In the genomic region with DNA sequence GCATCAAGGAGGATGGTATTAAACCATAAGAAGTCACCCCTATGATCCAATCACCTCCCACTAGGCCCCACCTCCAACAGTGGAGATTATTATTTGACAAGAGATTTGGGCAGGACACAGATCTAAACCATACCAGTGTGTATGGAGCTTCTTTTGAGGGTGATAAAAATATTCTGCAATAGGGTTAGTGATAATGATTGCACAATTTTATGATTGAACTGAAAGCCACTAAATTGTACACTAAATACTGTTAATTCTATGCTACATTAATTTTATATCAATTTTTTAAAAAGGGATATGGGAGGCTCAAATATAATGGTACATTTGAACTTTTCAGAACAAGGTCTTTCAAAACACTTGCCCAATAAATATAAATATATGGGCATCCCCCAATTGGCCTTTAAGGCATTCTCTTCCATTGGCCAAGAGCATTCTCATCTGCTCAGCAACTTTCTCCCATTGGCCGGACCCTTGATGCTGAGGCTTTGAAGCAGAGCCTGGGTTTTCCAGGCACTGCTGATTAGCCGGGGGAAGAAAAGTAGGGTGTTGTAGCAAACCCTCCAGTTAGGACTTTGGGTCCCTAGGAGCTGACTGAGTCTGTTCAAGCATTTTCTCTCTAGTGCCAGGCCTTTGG, we compare ENCODE assay signal across 16 cellular contexts.
DNase-seq lines count a peak whose midpoint lies in the region; ATAC-seq and TF ChIP-seq lines count a peak whose summit lies in the region.
"Had no signal": no experiment of that assay in that cellular context is flagged by ENCODE, and none has a peak within 500 bp of the region (broad histone marks: within the 10 kb centered on the region; RNA-seq: fewer than 3 reads in every experiment).

No MANE protein-coding gene starts in this region.

- CTCF ChIA-PET in CD8-positive, alpha-beta memory T cell (lab: Charles Lee): no interaction called here

- peaks cover 17% of the 10 kb centered on the region for H3K27me3 ChIP-seq in endodermal cell (ENCODE audit: control insufficient read depth, insufficient read depth, low read length, poor library complexity, severe bottlenecking)
- H3K27me3 ChIP-seq in CD8-positive, alpha-beta memory T cell (ENCODE audit: insufficient read depth, low read length, poor library complexity, severe bottlenecking): no peaks in the 10 kb centered on the region
- H3K27me3 ChIP-seq: BLaER1 had no signal

- H3K9me3 Mint-ChIP-seq in endodermal cell (no peaks in the 10 kb centered on the region), natural killer cell (no peaks in the 10 kb centered on the region)
- no peaks in the 10 kb centered on the region for H3K9me3 Mint-ChIP-seq in CD8-positive, alpha-beta memory T cell

- 86 to 93% methylated on average over 2 of the region's 2 CpGs for WGBS in endodermal cell (ENCODE audit: insufficient coverage in 1 of 2, insufficient read length in 1 of 2), 2 experiments

- H3K36me3 ChIP-seq in endodermal cell (ENCODE audit: control insufficient read depth, insufficient read depth, low read length): no peaks in the 10 kb centered on the region
- no peaks in the 10 kb centered on the region for H3K36me3 ChIP-seq in CD8-positive, alpha-beta memory T cell (ENCODE audit: insufficient read depth, low read length)
- H3K36me3 ChIP-seq: BLaER1, HAP-1 had no signal

- DNase-seq in DMS 273 (lab: John Stamatoyannopoulos, UW; ENCODE audit: unreplicated experiment): peak; percentile 17
- no peak for DNase-seq in DMS 273 treated with DMSO at 0.1 percent for 48 hours (lab: John Stamatoyannopoulos, UW)
- peak; percentile 57 for DNase-seq in OCI-M1 (lab: John Stamatoyannopoulos, UW)
- peak; percentile 17 for DNase-seq in endodermal cell
- no peak for DNase-seq in natural killer cell
- DNase-seq in NCI-H82 treated with DMSO at 0.1 percent for 48 hours (lab: John Stamatoyannopoulos, UW; ENCODE audit: unreplicated experiment): no peak
- DNase-seq in CD8-positive, alpha-beta memory T cell: no peak
- DNase-seq: AML-193, DMS79, GDM1, GOT3 had no signal

- intact Hi-C loops in natural killer cell (cut with micrococcal nuclease): no loop called here

- H3K4me1 Mint-ChIP-seq in endodermal cell: no peaks in the 10 kb centered on the region
- H3K4me1 Mint-ChIP-seq in natural killer cell: peaks cover 29% of the 10 kb centered on the region in 2 donors
- no peaks in the 10 kb centered on the region for H3K4me1 Mint-ChIP-seq in CD8-positive, alpha-beta memory T cell

- H3K4me3 Mint-ChIP-seq in endodermal cell (no peak overlapping the region), natural killer cell (no peak overlapping the region)
- no peak overlapping the region for H3K4me3 Mint-ChIP-seq in CD8-positive, alpha-beta memory T cell

- POLR2A ChIA-PET in CD8-positive, alpha-beta memory T cell (lab: Charles Lee): no interaction called here

- no peak overlapping the region for H3K9ac ChIP-seq in endodermal cell (ENCODE audit: extremely low read depth, low read length, poor library complexity, severe bottlenecking)
- H3K9ac ChIP-seq: BLaER1 had no signal

- H3K36me3 Mint-ChIP-seq in endodermal cell (ENCODE audit: low read depth): no peaks in the 10 kb centered on the region
- no peaks in the 10 kb centered on the region for H3K36me3 Mint-ChIP-seq in natural killer cell
- H3K36me3 Mint-ChIP-seq in CD8-positive, alpha-beta memory T cell: no peaks in the 10 kb centered on the region

- H3K4me1 ChIP-seq in endodermal cell (ENCODE audit: control insufficient read depth, insufficient read depth, low read length): no peaks in the 10 kb centered on the region
- no peaks in the 10 kb centered on the region for H3K4me1 ChIP-seq in CD8-positive, alpha-beta memory T cell (ENCODE audit: insufficient read depth, low read length)
- H3K4me1 ChIP-seq: BLaER1, HAP-1 had no signal

- peaks cover 3% of the 10 kb centered on the region for H3K27me3 Mint-ChIP-seq in endodermal cell (ENCODE audit: insufficient read depth)
- H3K27me3 Mint-ChIP-seq in natural killer cell (ENCODE audit: low read depth in 2 of 2): peaks cover 0 to 2% of the 10 kb centered on the region in 2 donors
- peaks cover 0 to 7% of the 10 kb centered on the region in 2 donors for H3K27me3 Mint-ChIP-seq in CD8-positive, alpha-beta memory T cell

- no peaks in the 10 kb centered on the region for H3K9me3 ChIP-seq in endodermal cell (ENCODE audit: control insufficient read depth, low read length)
- H3K9me3 ChIP-seq in CD8-positive, alpha-beta memory T cell (ENCODE audit: low read length): no peaks in the 10 kb centered on the region
- H3K9me3 ChIP-seq: BLaER1, HAP-1 had no signal

- no peak overlapping the region for H3K27ac Mint-ChIP-seq in endodermal cell
- peak overlapping the region; percentile 73 to 85 for H3K27ac Mint-ChIP-seq in natural killer cell
- no peak overlapping the region for H3K27ac Mint-ChIP-seq in CD8-positive, alpha-beta memory T cell

- no peak for ATAC-seq in natural killer cell
- ATAC-seq in HG02870 (IDR thresholded peaks at IDR 0.05; ENCODE audit: unreplicated experiment): no peak
- ATAC-seq: HepG2 had no signal

- TF ChIP-seq CTCF in endodermal cell (conservative IDR thresholded peaks at IDR 0.05): no peak
- TF ChIP-seq CTCF in natural killer cell (IDR thresholded peaks at IDR 0.05): no peak

- no peak overlapping the region for H3K4me3 ChIP-seq in endodermal cell (ENCODE audit: low read length)
- H3K4me3 ChIP-seq in CD8-positive, alpha-beta memory T cell (ENCODE audit: low read length): no peak overlapping the region
- H3K4me3 ChIP-seq: BLaER1, HAP-1 had no signal

- no peak overlapping the region for H3K27ac ChIP-seq in endodermal cell (ENCODE audit: low read depth, low read length)
- H3K27ac ChIP-seq in CD8-positive, alpha-beta memory T cell (ENCODE audit: low read depth, low read length): no peak overlapping the region
- H3K27ac ChIP-seq: 22Rv1, BLaER1 had no signal

Comparison
In these comparisons a context has a peak if more than half of its experiments do, and no peak if none do; other contexts are left out.
1. DNase-seq: peak in DMS 273 (single experiment), OCI-M1 (single experiment) and endodermal cell (single experiment); none in DMS 273 treated with DMSO at 0.1 percent for 48 hours (single experiment), natural killer cell (single experiment), NCI-H82 treated with DMSO at 0.1 percent for 48 hours (single experiment) and CD8-positive, alpha-beta memory T cell (0 of 5).
2. H3K27ac Mint-ChIP-seq: peak in natural killer cell (2 of 2); none in endodermal cell (single experiment) and CD8-positive, alpha-beta memory T cell (0 of 8).